Comparison of ENCODE assay signal across 22 cellular contexts in genomic region chr13:113642563-113642962, GRCh38. TPM values are rescaled to one million over a fixed set of nuclear protein-coding genes. Genes with fewer than 3 reads are reported as not detected.
A peak's percentile ranks its signal among the peaks of the same experiment; 100 is the strongest.
DNase-seq lines count a peak whose midpoint lies in the region; ATAC-seq and TF ChIP-seq lines count a peak whose summit lies in the region.
"Had no signal": no experiment of that assay in that cellular context is flagged by ENCODE, and none has a peak within 500 bp of the region (broad histone marks: within the 10 kb centered on the region; RNA-seq: fewer than 3 reads in every experiment).

No MANE protein-coding gene starts in this region.

- no peak for TF ChIP-seq CTCF in MCF 10A (IDR thresholded peaks at IDR 0.05; ENCODE audit: unreplicated experiment)
- TF ChIP-seq CTCF in breast epithelium (IDR thresholded peaks at IDR 0.05), result no peak
- no peak for TF ChIP-seq CTCF in gastroesophageal sphincter (IDR thresholded peaks at IDR 0.05)

- H3K27me3 Mint-ChIP-seq in MCF 10A (ENCODE audit: insufficient read depth, unreplicated experiment) (no peaks in the 10 kb centered on the region), naive B cell (no peaks in the 10 kb centered on the region)
- H3K27me3 Mint-ChIP-seq: CD4-positive, CD25-positive, alpha-beta regulatory T cell; CD8-positive, alpha-beta memory T cell; IgD-negative memory B cell had no signal

- H3K9me3 ChIP-seq in breast epithelium (no peaks in the 10 kb centered on the region), gastroesophageal sphincter (no peaks in the 10 kb centered on the region)
- H3K9me3 ChIP-seq: HAP-1 had no signal

- no peaks in the 10 kb centered on the region for H3K4me1 ChIP-seq in breast epithelium
- H3K4me1 ChIP-seq in gastroesophageal sphincter, result peaks cover 0 to 9% (median 3%) of the 10 kb centered on the region in 3 donors
- H3K4me1 ChIP-seq: HAP-1 had no signal

- CTCF ChIA-PET in MCF 10A (lab: Yijun Ruan, JAX), result no interaction called here
- CTCF ChIA-PET in HEK293T (lab: Yijun Ruan, JAX), result no interaction called here

- DNase-seq in MCF 10A (ENCODE audit: unreplicated experiment) (no peak), breast epithelium (ENCODE audit: low spot score in 2 of 2) (no peak), HEK293T (ENCODE audit: extremely low spot score) (no peak), naive B cell (no peak), GM03348 (ENCODE audit: low spot score) (no peak)
- DNase-seq: AML-193; C1 segment of cervical spinal cord; CD4-positive, CD25-positive, alpha-beta regulatory T cell; CD8-positive, alpha-beta memory T cell; COR-L47; DMS 273 treated with DMSO at 0.1 percent for 48 hours; GM23248; HFFc6; KG1 had no signal

- H3K4me1 Mint-ChIP-seq in MCF 10A (ENCODE audit: insufficient read depth, unreplicated experiment) (peaks cover 2% of the 10 kb centered on the region), naive B cell (peaks cover 29 to 35% (median 34%) of the 10 kb centered on the region in 3 donors)

- intact Hi-C loops in MCF 10A (cut with micrococcal nuclease), result no loop called here
- intact Hi-C loops in breast epithelium (cut with DNase I; ENCODE audit: low total_unique reads), result no loop called here

- H3K27ac ChIP-seq in breast epithelium, result no peak overlapping the region
- H3K27ac ChIP-seq in gastroesophageal sphincter, result no peak overlapping the region
- H3K27ac ChIP-seq: 22Rv1, A549, GM23248 had no signal

- H3K27ac Mint-ChIP-seq in MCF 10A (ENCODE audit: low read depth, unreplicated experiment) (peak overlapping the region; percentile 16), naive B cell (peak overlapping the region in 4 of 6 donors; percentile 4 to 78 (median 28))
- H3K27ac Mint-ChIP-seq: HFFc6 had no signal

- no peaks in the 10 kb centered on the region for H3K36me3 ChIP-seq in breast epithelium
- H3K36me3 ChIP-seq in gastroesophageal sphincter, result peaks cover 0 to 40% of the 10 kb centered on the region in 2 donors

- no peak for ATAC-seq in naive B cell (ENCODE audit: low read depth in 2 of 2)
- no peak for ATAC-seq in gastroesophageal sphincter
- no peak for ATAC-seq in HG03175 (IDR thresholded peaks at IDR 0.05; ENCODE audit: unreplicated experiment)
- ATAC-seq: A549, HepG2 had no signal

- H3K36me3 Mint-ChIP-seq in MCF 10A (ENCODE audit: insufficient read depth, unreplicated experiment) (peaks cover 47% of the 10 kb centered on the region), naive B cell (peaks cover 0 to 19% of the 10 kb centered on the region in 2 donors)

- no TSS peak for BruUV-seq in MCF 10A (replicated peaks; lab: Mats Ljungman, UMichigan)

- 80 to 93% methylated on average over 2 of the region's 2 CpGs for WGBS in gastroesophageal sphincter (ENCODE audit: low coverage in 1 of 2), 2 donors

- POLR2A ChIA-PET in MCF 10A (lab: Yijun Ruan, JAX), result no interaction called here
- POLR2A ChIA-PET in HEK293T (lab: Yijun Ruan, JAX), result no interaction called here

- TF ChIP-seq POLR2A in breast epithelium (IDR thresholded peaks at IDR 0.05) (no peak), gastroesophageal sphincter (IDR thresholded peaks at IDR 0.05) (no peak)

- H3K4me3 Mint-ChIP-seq in MCF 10A (ENCODE audit: unreplicated experiment) (no peak overlapping the region), naive B cell (peak overlapping the region in 2 of 8 donors; percentile 3 to 10)
- H3K4me3 Mint-ChIP-seq: CD4-positive, CD25-positive, alpha-beta regulatory T cell; CD8-positive, alpha-beta memory T cell; HFFc6; IgD-negative memory B cell had no signal

- H3K27me3 ChIP-seq in breast epithelium (no peaks in the 10 kb centered on the region), gastroesophageal sphincter (no peaks in the 10 kb centered on the region)

- H3K4me3 ChIP-seq in breast epithelium, result no peak overlapping the region
- H3K4me3 ChIP-seq in gastroesophageal sphincter, result no peak overlapping the region
- H3K4me3 ChIP-seq: A549, GM23248, HAP-1 had no signal

- H3K9me3 Mint-ChIP-seq in MCF 10A (ENCODE audit: unreplicated experiment), result peaks cover 9% of the 10 kb centered on the region
- H3K9me3 Mint-ChIP-seq in naive B cell, result no peaks in the 10 kb centered on the region
- H3K9me3 Mint-ChIP-seq: HFFc6, IgD-negative memory B cell had no signal

- no peak for TF ChIP-seq EP300 in gastroesophageal sphincter (IDR thresholded peaks at IDR 0.05)

TF ChIP-seq in HEK293T, 16 proteins besides CTCF, POLR2A, EP300 and RAD21:
- TF ChIP-seq NFRKB (IDR thresholded peaks at IDR 0.05) (no peak), LEF1 (IDR thresholded peaks at IDR 0.05; ENCODE audit: borderline replicate concordance) (no peak), ZNF384 (IDR thresholded peaks at IDR 0.05) (no peak), L3MBTL2 (conservative IDR thresholded peaks at IDR 0.05) (peak; percentile 50)

RNA-seq across cellular contexts. Expression of gene ATP4B, which starts 15.4 kb away (rescaled TPM):
- total RNA-seq in MCF 10A (2022), result not detected in 2 replicates
- total RNA-seq in breast epithelium, result not detected
- polyA plus RNA-seq in naive B cell (ENCODE audit: low read depth in 6 of 6), result not detected
- total RNA-seq in gastroesophageal sphincter, result not detected
- total RNA-seq: CD4-positive, CD25-positive, alpha-beta regulatory T cell; CD8-positive, alpha-beta memory T cell; GM23248; H4; HepG2; HFFc6 had no signal
- polyA plus RNA-seq: A549; CD4-positive, CD25-positive, alpha-beta regulatory T cell; CD8-positive, alpha-beta memory T cell; GM23248; HepG2; IgD-negative memory B cell had no signal

RNA-seq across cellular contexts. Expression of gene GRK1, which starts 24.5 kb away (rescaled TPM):
- total RNA-seq in MCF 10A (2022) (not detected in 2 replicates), breast epithelium (not detected), gastroesophageal sphincter (under 1 TPM in 1 of 4 donors, not detected in 3; 0.15 TPM)
- not detected for polyA plus RNA-seq in naive B cell (ENCODE audit: low read depth in 6 of 6)
- total RNA-seq: CD4-positive, CD25-positive, alpha-beta regulatory T cell; CD8-positive, alpha-beta memory T cell; GM23248; H4; HFFc6 had no signal
- polyA plus RNA-seq: A549; CD4-positive, CD25-positive, alpha-beta regulatory T cell; CD8-positive, alpha-beta memory T cell; GM23248; IgD-negative memory B cell had no signal

RNA-seq across cellular contexts. Expression of gene TFDP1, which starts 58.0 kb away (rescaled TPM):
- total RNA-seq in MCF 10A (2022) (77.1 and 100 TPM in 2 replicates), breast epithelium (10 to 100 TPM; 31.8 to 34.0 (median 33.3) TPM), gastroesophageal sphincter (10 to 100 TPM; 21.9 to 49.0 (median 29.2) TPM)
- polyA plus RNA-seq in naive B cell (ENCODE audit: low read depth in 6 of 6), result 10 to 100 TPM; 25.3 to 70.8 (median 42.4) TPM
